ENCODE assay signal across 8 cellular contexts in the genomic region with DNA sequence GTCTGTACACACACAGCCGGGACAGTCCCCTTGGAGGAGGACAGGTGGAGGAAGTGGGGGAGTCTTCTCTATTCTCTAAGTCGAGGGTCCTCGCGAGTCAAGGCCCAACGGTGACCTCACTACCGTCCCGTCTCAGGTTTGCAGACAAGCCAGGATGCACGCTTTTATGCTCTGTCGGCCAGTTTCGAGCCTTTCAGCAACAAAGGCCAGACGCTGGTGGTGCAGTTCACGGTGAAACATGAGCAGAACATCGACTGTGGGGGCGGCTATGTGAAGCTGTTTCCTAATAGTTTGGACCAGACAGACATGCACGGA. TPM values are rescaled to one million over a fixed set of nuclear protein-coding genes. Genes with fewer than 3 reads are reported as not detected.
DNase-seq lines count a peak whose midpoint lies in the region; ATAC-seq and TF ChIP-seq lines count a peak whose summit lies in the region.

No MANE protein-coding gene starts in this region.

- H3K27me3 ChIP-seq in left ventricle myocardium inferior (ENCODE audit: low read depth): no peaks in the 10 kb centered on the region

- peaks cover 67% of the 10 kb centered on the region for H3K4me1 ChIP-seq in left ventricle myocardium inferior

- H3K27me3 Mint-ChIP-seq in activated CD8-positive, alpha-beta memory T cell treated with anti-CD3 and anti-CD28 coated beads, Interleukin-2, amount 10 ng/mL, durations not matched to agents 7 days and 5 days: no peaks in the 10 kb centered on the region

- H3K9me3 Mint-ChIP-seq in activated CD8-positive, alpha-beta memory T cell treated with anti-CD3 and anti-CD28 coated beads, Interleukin-2, amount 10 ng/mL, durations not matched to agents 7 days and 5 days (ENCODE audit: low read depth): no peaks in the 10 kb centered on the region

- H3K4me1 Mint-ChIP-seq in activated CD8-positive, alpha-beta memory T cell treated with anti-CD3 and anti-CD28 coated beads, Interleukin-2, amount 10 ng/mL, durations not matched to agents 7 days and 5 days: peaks cover 68% of the 10 kb centered on the region

- peak; percentile 69 for DNase-seq in activated CD8-positive, alpha-beta memory T cell treated with anti-CD3 and anti-CD28 coated beads, Interleukin-2, amount 10 ng/mL, durations not matched to agents 7 days and 5 days
- no peak for DNase-seq in activated CD8-positive, alpha-beta memory T cell treated with anti-CD3 and anti-CD28 coated beads for 24 hours
- peak; percentile 52 for DNase-seq in activated naive CD4-positive, alpha-beta T cell treated with Interleukin-2 at 50 U/mL for 16 hours
- DNase-seq in left ventricle myocardium inferior: no peak
- DNase-seq in retinal pigment epithelial cell (ENCODE audit: low read depth): no peak
- no peak for DNase-seq in medulla oblongata (ENCODE audit: extremely low spot score)

- no peak for TF ChIP-seq CTCF in left ventricle myocardium inferior (IDR thresholded peaks at IDR 0.05; ENCODE audit: borderline replicate concordance)
- no peak for TF ChIP-seq CTCF in retinal pigment epithelial cell (conservative IDR thresholded peaks at IDR 0.05; ENCODE audit: low read depth, low read length)

- peak overlapping the region; percentile 95 for H3K27ac Mint-ChIP-seq in activated CD8-positive, alpha-beta memory T cell treated with anti-CD3 and anti-CD28 coated beads, Interleukin-2, amount 10 ng/mL, durations not matched to agents 7 days and 5 days

- ATAC-seq in activated CD8-positive, alpha-beta memory T cell treated with anti-CD3 and anti-CD28 coated beads, Interleukin-2, amount 10 ng/mL, durations not matched to agents 7 days and 5 days: no peak
- ATAC-seq in HG03045 (IDR thresholded peaks at IDR 0.05; ENCODE audit: unreplicated experiment) (no peak), HG03108 (IDR thresholded peaks at IDR 0.05; ENCODE audit: unreplicated experiment) (no peak)

- CTCF ChIA-PET in activated CD8-positive, alpha-beta memory T cell treated with anti-CD3 and anti-CD28 coated beads, Interleukin-2, amount 10 ng/mL, durations not matched to agents 7 days and 5 days (lab: Charles Lee): interaction anchor here (1.0 kb wide), 2 partner anchors 18 to 54 kb away, joined by 3 to 4 read pairs; no protein-coding TSS in a partner anchor

- H3K4me3 ChIP-seq in left ventricle myocardium inferior (peak overlapping the region; percentile 83), retinal pigment epithelial cell (ENCODE audit: low read length) (peak overlapping the region; percentile 84)

- no peaks in the 10 kb centered on the region for H3K9me3 ChIP-seq in left ventricle myocardium inferior (replicated peaks)

- intact Hi-C loops in left ventricle myocardium inferior (cut with micrococcal nuclease): no loop called here

- peaks cover 52% of the 10 kb centered on the region for H3K36me3 ChIP-seq in left ventricle myocardium inferior

- peak overlapping the region; percentile 91 for H3K27ac ChIP-seq in left ventricle myocardium inferior (replicated peaks)

- peak overlapping the region; percentile 100 for H3K4me3 Mint-ChIP-seq in activated CD8-positive, alpha-beta memory T cell treated with anti-CD3 and anti-CD28 coated beads, Interleukin-2, amount 10 ng/mL, durations not matched to agents 7 days and 5 days

- peaks cover 55% of the 10 kb centered on the region for H3K36me3 Mint-ChIP-seq in activated CD8-positive, alpha-beta memory T cell treated with anti-CD3 and anti-CD28 coated beads, Interleukin-2, amount 10 ng/mL, durations not matched to agents 7 days and 5 days

RNA-seq across cellular contexts. Expression of a gene that starts 0.8 kb away (rescaled TPM):
- total RNA-seq in activated CD8-positive, alpha-beta memory T cell treated with anti-CD3 and anti-CD28 coated beads, Interleukin-2, amount 10 ng/mL, durations not matched to agents 7 days and 5 days: 100 to 1,000 TPM; 745 to 898 TPM
- 365 TPM for total RNA-seq in left ventricle myocardium inferior

RNA-seq across cellular contexts. Expression of a gene that starts 5.7 kb away (rescaled TPM):
- total RNA-seq in activated CD8-positive, alpha-beta memory T cell treated with anti-CD3 and anti-CD28 coated beads, Interleukin-2, amount 10 ng/mL, durations not matched to agents 7 days and 5 days: 100 to 1,000 TPM in 1 of 2 experiments, 10 to 100 TPM in 1; 96.6 to 131 TPM
- 37.8 TPM for total RNA-seq in left ventricle myocardium inferior

RNA-seq across cellular contexts. Expression of a gene that starts 6.4 kb away (rescaled TPM):
- 100 to 1,000 TPM; 164 to 168 TPM for total RNA-seq in activated CD8-positive, alpha-beta memory T cell treated with anti-CD3 and anti-CD28 coated beads, Interleukin-2, amount 10 ng/mL, durations not matched to agents 7 days and 5 days
- 150 TPM for total RNA-seq in left ventricle myocardium inferior

RNA-seq across cellular contexts. Expression of a gene that starts 17.8 kb away (rescaled TPM):
- 10 to 100 TPM; 23.9 to 24.9 TPM for total RNA-seq in activated CD8-positive, alpha-beta memory T cell treated with anti-CD3 and anti-CD28 coated beads, Interleukin-2, amount 10 ng/mL, durations not matched to agents 7 days and 5 days
- total RNA-seq in left ventricle myocardium inferior: 31.4 TPM

RNA-seq across cellular contexts. Expression of a gene that starts 20.2 kb away (rescaled TPM):
- 1 to 10 TPM; 2.2 to 2.5 TPM for total RNA-seq in activated CD8-positive, alpha-beta memory T cell treated with anti-CD3 and anti-CD28 coated beads, Interleukin-2, amount 10 ng/mL, durations not matched to agents 7 days and 5 days
- total RNA-seq in left ventricle myocardium inferior: not detected

Comparison
In these comparisons a context has a peak if more than half of its experiments do, and no peak if none do; other contexts are left out.
1. DNase-seq: peak in activated CD8-positive, alpha-beta memory T cell treated with anti-CD3 and anti-CD28 coated beads, Interleukin-2, amount 10 ng/mL, durations not matched to agents 7 days and 5 days (single experiment) and activated naive CD4-positive, alpha-beta T cell treated with Interleukin-2 at 50 U/mL for 16 hours (single experiment); none in activated CD8-positive, alpha-beta memory T cell treated with anti-CD3 and anti-CD28 coated beads for 24 hours (single experiment), left ventricle myocardium inferior (single experiment), retinal pigment epithelial cell (single experiment) and medulla oblongata (single experiment).